Comparison of ENCODE assay signal across 1 cellular context in the genomic region with DNA sequence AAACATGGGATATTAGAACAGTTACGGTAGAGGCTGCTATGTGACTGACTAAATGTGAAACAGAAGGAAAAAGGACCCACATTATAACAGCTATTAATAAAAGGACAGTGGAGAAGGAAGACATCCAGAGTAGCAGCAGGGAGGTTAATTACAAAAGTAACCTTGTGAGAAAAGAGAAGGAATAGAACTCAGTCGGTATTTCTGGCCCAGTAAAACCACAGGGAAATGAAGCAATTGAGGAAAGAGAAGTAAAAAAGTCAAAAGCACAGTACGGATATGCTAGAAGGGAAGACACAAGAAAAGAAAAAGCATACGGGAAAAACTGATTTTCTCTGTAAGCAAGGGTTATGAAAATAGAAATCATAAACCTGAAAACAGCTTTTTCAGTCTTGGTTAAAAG.
TF ChIP-seq lines count a peak whose summit lies in the region.

No MANE protein-coding gene starts in this region.

TF ChIP-seq in GM23338, 12 proteins besides CTCF, POLR2A, EP300 and RAD21 (continued from another document):
- TF ChIP-seq, protein P1, sequence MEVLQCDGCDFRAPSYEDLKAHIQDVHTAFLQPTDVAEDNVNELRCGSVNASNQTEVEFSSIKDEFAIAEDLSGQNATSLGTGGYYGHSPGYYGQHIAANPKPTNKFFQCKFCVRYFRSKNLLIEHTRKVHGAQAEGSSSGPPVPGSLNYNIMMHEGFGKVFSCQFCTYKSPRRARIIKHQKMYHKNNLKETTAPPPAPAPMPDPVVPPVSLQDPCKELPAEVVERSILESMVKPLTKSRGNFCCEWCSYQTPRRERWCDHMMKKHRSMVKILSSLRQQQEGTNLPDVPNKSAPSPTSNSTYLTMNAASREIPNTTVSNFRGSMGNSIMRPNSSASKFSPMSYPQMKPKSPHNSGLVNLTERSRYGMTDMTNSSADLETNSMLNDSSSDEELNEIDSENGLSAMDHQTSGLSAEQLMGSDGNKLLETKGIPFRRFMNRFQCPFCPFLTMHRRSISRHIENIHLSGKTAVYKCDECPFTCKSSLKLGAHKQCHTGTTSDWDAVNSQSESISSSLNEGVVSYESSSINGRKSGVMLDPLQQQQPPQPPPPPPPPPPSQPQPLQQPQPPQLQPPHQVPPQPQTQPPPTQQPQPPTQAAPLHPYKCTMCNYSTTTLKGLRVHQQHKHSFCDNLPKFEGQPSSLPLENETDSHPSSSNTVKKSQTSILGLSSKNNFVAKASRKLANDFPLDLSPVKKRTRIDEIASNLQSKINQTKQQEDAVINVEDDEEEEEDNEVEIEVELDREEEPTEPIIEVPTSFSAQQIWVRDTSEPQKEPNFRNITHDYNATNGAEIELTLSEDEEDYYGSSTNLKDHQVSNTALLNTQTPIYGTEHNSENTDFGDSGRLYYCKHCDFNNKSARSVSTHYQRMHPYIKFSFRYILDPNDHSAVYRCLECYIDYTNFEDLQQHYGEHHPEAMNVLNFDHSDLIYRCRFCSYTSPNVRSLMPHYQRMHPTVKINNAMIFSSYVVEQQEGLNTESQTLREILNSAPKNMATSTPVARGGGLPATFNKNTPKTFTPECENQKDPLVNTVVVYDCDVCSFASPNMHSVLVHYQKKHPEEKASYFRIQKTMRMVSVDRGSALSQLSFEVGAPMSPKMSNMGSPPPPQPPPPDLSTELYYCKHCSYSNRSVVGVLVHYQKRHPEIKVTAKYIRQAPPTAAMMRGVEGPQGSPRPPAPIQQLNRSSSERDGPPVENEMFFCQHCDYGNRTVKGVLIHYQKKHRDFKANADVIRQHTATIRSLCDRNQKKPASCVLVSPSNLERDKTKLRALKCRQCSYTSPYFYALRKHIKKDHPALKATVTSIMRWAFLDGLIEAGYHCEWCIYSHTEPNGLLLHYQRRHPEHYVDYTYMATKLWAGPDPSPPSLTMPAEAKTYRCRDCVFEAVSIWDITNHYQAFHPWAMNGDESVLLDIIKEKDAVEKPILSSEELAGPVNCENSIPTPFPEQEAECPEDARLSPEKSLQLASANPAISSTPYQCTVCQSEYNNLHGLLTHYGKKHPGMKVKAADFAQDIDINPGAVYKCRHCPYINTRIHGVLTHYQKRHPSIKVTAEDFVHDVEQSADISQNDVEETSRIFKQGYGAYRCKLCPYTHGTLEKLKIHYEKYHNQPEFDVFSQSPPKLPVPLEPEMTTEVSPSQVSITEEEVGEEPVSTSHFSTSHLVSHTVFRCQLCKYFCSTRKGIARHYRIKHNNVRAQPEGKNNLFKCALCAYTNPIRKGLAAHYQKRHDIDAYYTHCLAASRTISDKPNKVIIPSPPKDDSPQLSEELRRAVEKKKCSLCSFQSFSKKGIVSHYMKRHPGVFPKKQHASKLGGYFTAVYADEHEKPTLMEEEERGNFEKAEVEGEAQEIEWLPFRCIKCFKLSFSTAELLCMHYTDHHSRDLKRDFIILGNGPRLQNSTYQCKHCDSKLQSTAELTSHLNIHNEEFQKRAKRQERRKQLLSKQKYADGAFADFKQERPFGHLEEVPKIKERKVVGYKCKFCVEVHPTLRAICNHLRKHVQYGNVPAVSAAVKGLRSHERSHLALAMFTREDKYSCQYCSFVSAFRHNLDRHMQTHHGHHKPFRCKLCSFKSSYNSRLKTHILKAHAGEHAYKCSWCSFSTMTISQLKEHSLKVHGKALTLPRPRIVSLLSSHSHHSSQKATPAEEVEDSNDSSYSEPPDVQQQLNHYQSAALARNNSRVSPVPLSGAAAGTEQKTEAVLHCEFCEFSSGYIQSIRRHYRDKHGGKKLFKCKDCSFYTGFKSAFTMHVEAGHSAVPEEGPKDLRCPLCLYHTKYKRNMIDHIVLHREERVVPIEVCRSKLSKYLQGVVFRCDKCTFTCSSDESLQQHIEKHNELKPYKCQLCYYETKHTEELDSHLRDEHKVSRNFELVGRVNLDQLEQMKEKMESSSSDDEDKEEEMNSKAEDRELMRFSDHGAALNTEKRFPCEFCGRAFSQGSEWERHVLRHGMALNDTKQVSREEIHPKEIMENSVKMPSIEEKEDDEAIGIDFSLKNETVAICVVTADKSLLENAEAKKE (CRISPR knock-in tag; IDR thresholded peaks at IDR 0.05), result no peak
- no peak for TF ChIP-seq EZH2 (IDR thresholded peaks at IDR 0.05; ENCODE audit: low read depth, unreplicated experiment)
- TF ChIP-seq, protein P2, sequence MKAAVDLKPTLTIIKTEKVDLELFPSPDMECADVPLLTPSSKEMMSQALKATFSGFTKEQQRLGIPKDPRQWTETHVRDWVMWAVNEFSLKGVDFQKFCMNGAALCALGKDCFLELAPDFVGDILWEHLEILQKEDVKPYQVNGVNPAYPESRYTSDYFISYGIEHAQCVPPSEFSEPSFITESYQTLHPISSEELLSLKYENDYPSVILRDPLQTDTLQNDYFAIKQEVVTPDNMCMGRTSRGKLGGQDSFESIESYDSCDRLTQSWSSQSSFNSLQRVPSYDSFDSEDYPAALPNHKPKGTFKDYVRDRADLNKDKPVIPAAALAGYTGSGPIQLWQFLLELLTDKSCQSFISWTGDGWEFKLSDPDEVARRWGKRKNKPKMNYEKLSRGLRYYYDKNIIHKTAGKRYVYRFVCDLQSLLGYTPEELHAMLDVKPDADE (IDR thresholded peaks at IDR 0.05), result no peak
- no peak for TF ChIP-seq ZNF331 (CRISPR knock-in tag; IDR thresholded peaks at IDR 0.05; ENCODE audit: low read depth)
- no peak for TF ChIP-seq STAT1 (IDR thresholded peaks at IDR 0.05; ENCODE audit: unreplicated experiment)
TF ChIP-seq in GM23338: peak in this region for 0.
